Comparison of ENCODE assay signal across 8 cellular contexts in genomic region chr18:63322908-63323634, GRCh38. TPM values are rescaled to one million over a fixed set of nuclear protein-coding genes. Genes with fewer than 3 reads are reported as not detected.
DNase-seq lines count a peak whose midpoint lies in the region; ATAC-seq and TF ChIP-seq lines count a peak whose summit lies in the region.

No MANE protein-coding gene starts in this region.

- in situ Hi-C loops in KBM-7 (cut with MboI; ENCODE audit: low pct_unique_long_range_greater_than_20kb, low sequenced_read_pairs) = loop anchor here (5.0 to 25.0 kb wide), 2 partner anchors 186 to 306 kb away; no protein-coding TSS in a partner anchor

- ATAC-seq in HG02610 (IDR thresholded peaks at IDR 0.05; ENCODE audit: unreplicated experiment) (no peak), HG03520 (IDR thresholded peaks at IDR 0.05; ENCODE audit: unreplicated experiment) (no peak)

- no peaks in the 10 kb centered on the region for H4K20me1 ChIP-seq in OCI-LY3 (ENCODE audit: insufficient read depth, low read length)

- peak overlapping the region; percentile 76 for H3K4me3 ChIP-seq in OCI-LY3 (ENCODE audit: low read length)
- no peak overlapping the region for H3K4me3 ChIP-seq in fibroblast of villous mesenchyme (ENCODE audit: low read depth, low read length)

- H3K27ac ChIP-seq in OCI-LY3 (ENCODE audit: low read length) = peak overlapping the region; percentile 52

- peaks cover 7% of the 10 kb centered on the region for H3K36me3 ChIP-seq in OCI-LY3 (replicated peaks; ENCODE audit: low read depth, low read length)

- peak overlapping the region; percentile 84 for H3K4me2 ChIP-seq in OCI-LY3 (ENCODE audit: low read length)

- peaks cover 35% of the 10 kb centered on the region for H3K79me2 ChIP-seq in OCI-LY3 (ENCODE audit: low read length)

- TF ChIP-seq CTCF in OCI-LY3 (IDR thresholded peaks at IDR 0.05; ENCODE audit: low read depth, low read length) = peak; percentile 99
- TF ChIP-seq CTCF in fibroblast of villous mesenchyme (IDR thresholded peaks at IDR 0.05; ENCODE audit: insufficient read depth, low read depth, low read length) = peak; percentile 78

- peak; percentile 57 for DNase-seq in DMS79 (lab: John Stamatoyannopoulos, UW)
- DNase-seq in KBM-7 = peak; percentile 79
- DNase-seq in activated T-helper 1 cell treated with Interleukin-2 at 50 U/mL for 16 hours (ENCODE audit: low read depth) = peak; percentile 22
- peak; percentile 78 for DNase-seq in fibroblast of villous mesenchyme (ENCODE audit: low read depth)
- peak; percentile 38 for DNase-seq in non-pigmented ciliary epithelial cell (ENCODE audit: low read depth)

- no peaks in the 10 kb centered on the region for H3K9me3 ChIP-seq in OCI-LY3 (ENCODE audit: insufficient read depth, low read length)

- H3K27me3 ChIP-seq in OCI-LY3 (ENCODE audit: low read depth, low read length) = no peaks in the 10 kb centered on the region

- H3K4me1 ChIP-seq in OCI-LY3 (ENCODE audit: low read length) = peaks cover 32% of the 10 kb centered on the region

- no peak overlapping the region for H2AFZ ChIP-seq in OCI-LY3 (ENCODE audit: low read depth, low read length)

- H3K9ac ChIP-seq in OCI-LY3 (ENCODE audit: low read length) = peak overlapping the region; percentile 30; the same call in 1 of the 2 replicates

RNA-seq across cellular contexts. Expression of gene BCL2, which starts 3.5 kb away (rescaled TPM):
- 0.64 and 0.86 TPM in 2 replicates for total RNA-seq in fibroblast of villous mesenchyme

RNA-seq across cellular contexts. Expression of gene KDSR, which starts 43.9 kb away (rescaled TPM):
- 26.8 and 31.2 TPM in 2 replicates for total RNA-seq in fibroblast of villous mesenchyme

Comparison
In these comparisons a context has a peak if more than half of its experiments do, and no peak if none do; other contexts are left out.
1. DNase-seq: peak in every context shown above with its lines; median percentile 79 in KBM-7; 78 in fibroblast of villous mesenchyme; 57 in DMS79; 38 in non-pigmented ciliary epithelial cell; 22 in activated T-helper 1 cell treated with Interleukin-2 at 50 U/mL for 16 hours.